Comparison of ENCODE assay signal across 17 cellular contexts in the genomic region with DNA sequence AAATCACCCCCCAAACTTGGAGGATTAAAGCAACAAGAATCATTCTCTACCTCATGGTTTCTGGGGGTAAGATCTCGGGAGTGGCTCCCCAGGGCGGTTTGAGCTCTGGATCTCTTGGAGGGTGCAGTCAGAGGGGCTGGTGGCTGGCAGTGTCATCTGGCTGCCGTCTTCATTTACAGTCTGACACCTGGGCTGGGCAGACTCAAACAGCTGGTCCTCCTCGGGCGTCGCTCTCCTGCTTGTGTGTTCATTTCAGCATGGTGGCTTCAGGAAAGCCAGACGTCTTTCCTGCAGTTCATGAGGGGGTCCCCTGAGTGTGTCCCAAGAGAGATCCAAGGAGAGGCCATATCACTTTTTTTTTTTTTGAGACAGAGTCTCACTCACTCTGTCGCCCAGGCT.
DNase-seq lines count a peak whose midpoint lies in the region; ATAC-seq and TF ChIP-seq lines count a peak whose summit lies in the region.
"Had no signal": no experiment of that assay in that cellular context is flagged by ENCODE, and none has a peak within 500 bp of the region (broad histone marks: within the 10 kb centered on the region; RNA-seq: fewer than 3 reads in every experiment).

No MANE protein-coding gene starts in this region.

- POLR2A ChIA-PET in MCF 10A (lab: Yijun Ruan, JAX) = interaction anchor here (1.0 to 5.6 kb wide), 17 partner anchors 13 to 282 kb away, joined by 3 to 33 read pairs (median 5); no protein-coding TSS in a partner anchor
- POLR2A ChIA-PET in PC-3 (lab: Charles Lee; ENCODE audit: unreplicated experiment) = no interaction called here

- H3K4me3 ChIP-seq in breast epithelium (no peak overlapping the region), PC-3 (ENCODE audit: low read length) (no peak overlapping the region), uterus (no peak overlapping the region), dorsolateral prefrontal cortex (no peak overlapping the region)

- H3K36me3 ChIP-seq in breast epithelium = no peaks in the 10 kb centered on the region
- H3K36me3 ChIP-seq in PC-3 (ENCODE audit: low read depth, low read length) = no peaks in the 10 kb centered on the region
- H3K36me3 ChIP-seq in uterus = no peaks in the 10 kb centered on the region
- H3K36me3 ChIP-seq: brain microvascular endothelial cell had no signal

- H3K4me3 Mint-ChIP-seq in MCF 10A (ENCODE audit: unreplicated experiment) = peak overlapping the region; percentile 32
- H3K4me3 Mint-ChIP-seq: H9 had no signal

- H3K9me2 ChIP-seq in PC-3 (replicated peaks; ENCODE audit: low read length) = no peaks in the 10 kb centered on the region

- no peak overlapping the region for H3K9ac ChIP-seq in PC-3 (ENCODE audit: low read length)

- CTCF ChIA-PET in MCF 10A (lab: Yijun Ruan, JAX) = interaction anchor here (0.7 to 1.3 kb wide), 4 partner anchors 51 to 126 kb away, joined by 3 to 4 read pairs (median 4); no protein-coding TSS in a partner anchor
- CTCF ChIA-PET in PC-3 (lab: Charles Lee) = no interaction called here

- H3K4me2 ChIP-seq in PC-3 (ENCODE audit: low read length) = peak overlapping the region; percentile 27; the same call in 1 of the 2 replicates

- TF ChIP-seq CTCF in MCF 10A (IDR thresholded peaks at IDR 0.05; ENCODE audit: unreplicated experiment) = no peak
- no peak for TF ChIP-seq CTCF in breast epithelium (IDR thresholded peaks at IDR 0.05)
- TF ChIP-seq CTCF in PC-3 (conservative IDR thresholded peaks at IDR 0.05; ENCODE audit: low read depth, low read length) = no peak
- TF ChIP-seq CTCF in uterus (IDR thresholded peaks at IDR 0.05) = no peak
- no peak for TF ChIP-seq CTCF in dorsolateral prefrontal cortex (IDR thresholded peaks at IDR 0.05 in 54 of 56, conservative IDR thresholded peaks at IDR 0.05 in 2 of 56; ENCODE audit: low read depth in 1 of 56, partially characterized antibody in 56 of 56)

- H3F3A ChIP-seq in PC-3 (ENCODE audit: low read length, unreplicated experiment) = peaks cover 4% of the 10 kb centered on the region

- H3K27ac ChIP-seq in breast epithelium (no peak overlapping the region), PC-3 (ENCODE audit: low read length) (peak overlapping the region; percentile 3; the same call in 1 of the 2 replicates), uterus (peak overlapping the region; percentile 28 to 39), dorsolateral prefrontal cortex (no peak overlapping the region)
- H3K27ac ChIP-seq: brain microvascular endothelial cell had no signal

- H3K4me1 ChIP-seq in breast epithelium (no peaks in the 10 kb centered on the region), PC-3 (ENCODE audit: insufficient read depth, low read length) (peaks cover 46% of the 10 kb centered on the region), uterus (peaks cover 7 to 10% of the 10 kb centered on the region in 2 donors)

- H3K4me1 Mint-ChIP-seq in MCF 10A (ENCODE audit: insufficient read depth, unreplicated experiment) = peaks cover 50% of the 10 kb centered on the region

- ATAC-seq in PC-3 (no peak), esophagus mucosa (peak; percentile 17), HG03342 (IDR thresholded peaks at IDR 0.05; ENCODE audit: unreplicated experiment) (no peak)

- no peaks in the 10 kb centered on the region for H3K27me3 ChIP-seq in breast epithelium
- H3K27me3 ChIP-seq in PC-3 (ENCODE audit: low read length) = no peaks in the 10 kb centered on the region
- H3K27me3 ChIP-seq in uterus = no peaks in the 10 kb centered on the region
- no peaks in the 10 kb centered on the region for H3K27me3 ChIP-seq in dorsolateral prefrontal cortex
- H3K27me3 ChIP-seq: brain microvascular endothelial cell had no signal

- H3K9me3 ChIP-seq in breast epithelium (no peaks in the 10 kb centered on the region), PC-3 (ENCODE audit: low read length) (no peaks in the 10 kb centered on the region), uterus (no peaks in the 10 kb centered on the region)

- intact Hi-C loops in MCF 10A (cut with micrococcal nuclease) = no loop called here
- intact Hi-C loops in breast epithelium (cut with DNase I; ENCODE audit: low total_unique reads) = no loop called here
- intact Hi-C loops in PC-3 (cut with micrococcal nuclease) = no loop called here
- intact Hi-C loops in uterus (cut with DNase I; ENCODE audit: low total_unique reads) = no loop called here
- intact Hi-C loops in dorsolateral prefrontal cortex (cut with DNase I) = no loop called here

- H3K36me3 Mint-ChIP-seq in MCF 10A (ENCODE audit: insufficient read depth, unreplicated experiment) = peaks cover 8% of the 10 kb centered on the region

- peak overlapping the region; percentile 45; the same call in 1 of the 2 replicates for H2AFZ ChIP-seq in PC-3 (ENCODE audit: low read length)

- no peaks in the 10 kb centered on the region for H4K20me1 ChIP-seq in PC-3 (ENCODE audit: low read length)

- in situ Hi-C loops in G401 (cut with HindIII; ENCODE audit: low sequenced_read_pairs) = no loop called here

- H3K27me3 Mint-ChIP-seq in MCF 10A (ENCODE audit: insufficient read depth, unreplicated experiment) = no peaks in the 10 kb centered on the region

- BruUV-seq in MCF 10A (replicated peaks; lab: Mats Ljungman, UMichigan) = TSS peak; percentile 72
- BruUV-seq in PC-3 (replicated peaks; lab: Mats Ljungman, UMichigan) = no TSS peak

- DNase-seq in MCF 10A (ENCODE audit: unreplicated experiment) (no peak), breast epithelium (ENCODE audit: low spot score in 2 of 2) (no peak), PC-3 (no peak), uterus (no peak), G401 (ENCODE audit: low spot score) (no peak), dorsolateral prefrontal cortex (no peak)
- DNase-seq: activated CD4-positive, alpha-beta T cell treated with anti-CD3 and anti-CD28 coated beads for 4 hours; activated naive CD4-positive, alpha-beta T cell treated with Interleukin-2 at 50 U/mL for 16 hours; dermis blood vessel endothelial cell; GDM1; H9; NCI-H187 treated with DMSO at 0.1 percent for 48 hours; NCI-H526; SHP77 treated with DMSO at 0.1 percent for 48 hours had no signal

- peaks cover 6% of the 10 kb centered on the region for H3K9me3 Mint-ChIP-seq in MCF 10A (ENCODE audit: unreplicated experiment)
- H3K9me3 Mint-ChIP-seq: H9 had no signal

- TF ChIP-seq POLR2A in breast epithelium (IDR thresholded peaks at IDR 0.05) = no peak
- TF ChIP-seq POLR2A in uterus (IDR thresholded peaks at IDR 0.05) = no peak

- peak overlapping the region; percentile 98 for H3K27ac Mint-ChIP-seq in MCF 10A (ENCODE audit: low read depth, unreplicated experiment)
- H3K27ac Mint-ChIP-seq: H9 had no signal

- no peaks in the 10 kb centered on the region for H3K79me2 ChIP-seq in PC-3 (ENCODE audit: low read length)

Comparison
In these comparisons a context has a peak if more than half of its experiments do, and no peak if none do; other contexts are left out.
1. H3K27ac ChIP-seq: peak in PC-3 (single experiment) and uterus (2 of 2); none in breast epithelium (0 of 2) and dorsolateral prefrontal cortex (0 of 59).